ENCODE assay signal across 25 cellular contexts in genomic region chr4:164551713-164552040, GRCh38.
"Had no signal": no experiment of that assay in that cellular context is flagged by ENCODE, and none has a peak within 500 bp of the region (broad histone marks: within the 10 kb centered on the region; RNA-seq: fewer than 3 reads in every experiment).

No MANE protein-coding gene starts in this region.

- H3K36me3 Mint-ChIP-seq: memory B cell; naive thymus-derived CD4-positive, alpha-beta T cell; natural killer cell treated with Interleukin-12 subunit alpha and Interleukin-12 subunit beta and Interleukin-15 and Interleukin-18, amount 100 ng/mL, for 72 hours had no signal

- H3K4me1 Mint-ChIP-seq: memory B cell; naive thymus-derived CD4-positive, alpha-beta T cell had no signal

- H3K4me3 Mint-ChIP-seq: memory B cell; naive thymus-derived CD4-positive, alpha-beta T cell; natural killer cell treated with Interleukin-12 subunit alpha and Interleukin-12 subunit beta and Interleukin-15 and Interleukin-18, amount 100 ng/mL, for 72 hours had no signal

- H3K27ac Mint-ChIP-seq: memory B cell; naive thymus-derived CD4-positive, alpha-beta T cell; natural killer cell treated with Interleukin-12 subunit alpha and Interleukin-12 subunit beta and Interleukin-15 and Interleukin-18, amount 100 ng/mL, for 72 hours; progenitor cell of endocrine pancreas had no signal

- H3K9ac ChIP-seq: parathyroid adenoma had no signal

- H3K4me2 ChIP-seq: hepatocyte, smooth muscle cell had no signal

- H3K27ac ChIP-seq: heart right ventricle, hepatocyte, left ventricle myocardium inferior, neutrophil, parathyroid adenoma, right atrium auricular region, right lobe of liver, suprapubic skin, thoracic aorta, tibial artery, uterus had no signal

- H3K9me3 Mint-ChIP-seq: natural killer cell treated with Interleukin-12 subunit alpha and Interleukin-12 subunit beta and Interleukin-15 and Interleukin-18, amount 100 ng/mL, for 72 hours had no signal

- ATAC-seq: heart right ventricle; mucosa of descending colon; naive thymus-derived CD4-positive, alpha-beta T cell; right lobe of liver had no signal

- H3K36me3 ChIP-seq: heart right ventricle, left ventricle myocardium inferior, neutrophil, right atrium auricular region, right lobe of liver, suprapubic skin, thoracic aorta, tibial artery, uterus had no signal

- H3K27me3 ChIP-seq: heart right ventricle, hepatocyte, neutrophil, right atrium auricular region, right lobe of liver, suprapubic skin, tibial artery, uterus had no signal

- H3K4me3 ChIP-seq: heart right ventricle, hepatocyte, left ventricle myocardium inferior, lung, mucosa of descending colon, right atrium auricular region, right lobe of liver, smooth muscle cell, suprapubic skin, thoracic aorta, tibial artery, uterus had no signal

- H2AFZ ChIP-seq: hepatocyte, parathyroid adenoma had no signal

- H3K79me2 ChIP-seq: hepatocyte, parathyroid adenoma had no signal

- H3K9me3 ChIP-seq: mucosa of descending colon, neutrophil, right lobe of liver, suprapubic skin, thoracic aorta, uterus had no signal

- H3K27me3 Mint-ChIP-seq: memory B cell; naive thymus-derived CD4-positive, alpha-beta T cell; natural killer cell treated with Interleukin-12 subunit alpha and Interleukin-12 subunit beta and Interleukin-15 and Interleukin-18, amount 100 ng/mL, for 72 hours; progenitor cell of endocrine pancreas had no signal

- H3K4me1 ChIP-seq: heart right ventricle, left ventricle myocardium inferior, parathyroid adenoma, right atrium auricular region, right lobe of liver, suprapubic skin, tibial artery, uterus had no signal

- DNase-seq: heart right ventricle; left ventricle myocardium inferior; midbrain; mucosa of descending colon; naive thymus-derived CD4-positive, alpha-beta T cell; occipital lobe; right lobe of liver; stimulated activated CD4-positive, alpha-beta T cell treated with anti-CD3 and anti-CD28 coated beads, Interleukin-15, amount 100 ng/mL, for 24 hours; stimulated activated CD4-positive, alpha-beta T cell treated with anti-CD3 and anti-CD28 coated beads, Interleukin-2, amount 100 ng/mL, for 24 hours; stimulated activated CD4-positive, alpha-beta T cell treated with anti-CD3 and anti-CD28 coated beads, Interleukin-4, amount 100 ng/mL, for 1 hour; stimulated activated naive CD4-positive, alpha-beta T cell treated with Interleukin-2 at 50 U/mL for 16 hours; tibial artery; trophoblast cell; uterus had no signal
